ENCODE assay signal across 15 cellular contexts in the genomic region with DNA sequence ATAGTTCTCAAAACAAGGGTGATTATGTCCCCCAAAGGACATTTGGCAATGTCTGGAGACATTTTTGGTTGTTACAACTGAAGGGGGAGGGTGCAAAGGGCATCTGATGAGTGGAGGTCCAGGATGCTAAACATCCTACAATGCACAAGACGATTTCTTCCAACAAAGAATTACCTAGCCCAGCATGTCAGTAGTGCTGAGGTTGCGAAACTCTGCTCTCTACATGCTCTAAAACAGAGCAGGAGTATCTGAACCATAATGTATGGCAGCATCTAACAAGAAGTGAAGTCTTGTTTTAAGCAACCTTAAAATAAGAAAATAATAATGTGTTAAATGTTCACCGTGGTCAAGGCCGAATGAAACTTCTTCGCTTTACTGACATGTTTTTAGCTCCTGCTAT. TPM values are rescaled to one million over a fixed set of nuclear protein-coding genes. Genes with fewer than 3 reads are reported as not detected.
A peak's percentile ranks its signal among the peaks of the same experiment; 100 is the strongest.
DNase-seq lines count a peak whose midpoint lies in the region; ATAC-seq and TF ChIP-seq lines count a peak whose summit lies in the region.
"Had no signal": no experiment of that assay in that cellular context is flagged by ENCODE, and none has a peak within 500 bp of the region (broad histone marks: within the 10 kb centered on the region; RNA-seq: fewer than 3 reads in every experiment).

No MANE protein-coding gene starts in this region.

- peaks cover 3% of the 10 kb centered on the region for H3K36me3 Mint-ChIP-seq in T-helper 17 cell (ENCODE audit: low read depth)

- H3K4me3 ChIP-seq in heart right ventricle, result no peak overlapping the region
- H3K4me3 ChIP-seq in upper lobe of left lung, result no peak overlapping the region
- H3K4me3 ChIP-seq in transverse colon, result no peak overlapping the region
- H3K4me3 ChIP-seq: BLaER1, vagina had no signal

- H3K4me1 ChIP-seq in heart right ventricle, result peaks cover 4 to 52% (median 25%) of the 10 kb centered on the region in 9 donors
- H3K4me1 ChIP-seq in upper lobe of left lung, result peaks cover under 1 to 21% (median 14%) of the 10 kb centered on the region in 4 donors
- H3K4me1 ChIP-seq in transverse colon, result peaks cover 0 to 11% (median 3%) of the 10 kb centered on the region in 4 donors
- H3K4me1 ChIP-seq: foreskin keratinocyte had no signal

- in situ Hi-C loops in transverse colon (cut with MboI; ENCODE audit: low pct_ligation_motif_present in 1 of 4, low pct_unique_long_range_greater_than_20kb in 1 of 4, low sequenced_read_pairs in 3 of 4), result no loop called here

- H3K27ac ChIP-seq in heart right ventricle, result peak overlapping the region in 7 of 10 donors; percentile 36 to 65 (median 57)
- peak overlapping the region in 3 of 4 donors; percentile 43 to 65 (median 62) for H3K27ac ChIP-seq in upper lobe of left lung
- H3K27ac ChIP-seq in transverse colon, result peak overlapping the region in 2 of 4 donors; percentile 7 to 25
- H3K27ac ChIP-seq: BLaER1, foreskin keratinocyte, vagina had no signal

- peaks cover 0 to 87% (median 24%) of the 10 kb centered on the region in 9 donors for H3K36me3 ChIP-seq in heart right ventricle
- H3K36me3 ChIP-seq in upper lobe of left lung, result peaks cover 3 to 59% (median 19%) of the 10 kb centered on the region in 4 donors
- peaks cover 0 to 25% (median 9%) of the 10 kb centered on the region in 4 donors for H3K36me3 ChIP-seq in transverse colon

- H3K27me3 ChIP-seq in heart right ventricle, result no peaks in the 10 kb centered on the region
- no peaks in the 10 kb centered on the region for H3K27me3 ChIP-seq in upper lobe of left lung
- no peaks in the 10 kb centered on the region for H3K27me3 ChIP-seq in transverse colon
- H3K27me3 ChIP-seq: BLaER1, foreskin keratinocyte, vagina had no signal

- ATAC-seq in heart right ventricle, result no peak
- no peak for ATAC-seq in Right ventricle myocardium inferior
- ATAC-seq in T-helper 17 cell, result no peak
- no peak for ATAC-seq in upper lobe of left lung (ENCODE audit: low FRiP score in 2 of 2)
- ATAC-seq: foreskin keratinocyte had no signal

- whole genome bisulfite sequencing in heart right ventricle, 2 donors, result 70 to 79% methylated on average over 5 of the region's 5 CpGs
- 78 to 82% methylated on average over 5 of the region's 5 CpGs for WGBS in upper lobe of left lung, 2 donors
- WGBS in transverse colon (ENCODE audit: low coverage in 1 of 2), 2 donors, result 79 to 90% methylated on average over 5 of the region's 5 CpGs

- DNase-seq in heart right ventricle (no peak), Right ventricle myocardium inferior (ENCODE audit: missing footprints) (no peak), T-helper 17 cell (no peak), fibroblast of peridontal ligament (ENCODE audit: extremely low read depth) (peak; percentile 26), upper lobe of left lung (no peak), NCI-H1048 (lab: John Stamatoyannopoulos, UW) (no peak), NCI-H748 treated with DMSO at 0.1 percent for 48 hours (lab: John Stamatoyannopoulos, UW) (no peak), transverse colon (no peak)
- DNase-seq: activated CD4-positive, CD25-positive, alpha-beta regulatory T cell; foreskin keratinocyte; NCI-H1417 treated with DMSO at 0.1 percent for 48 hours; stimulated activated CD4-positive, alpha-beta T cell treated with anti-CD3 and anti-CD28 coated beads, Interleukin-2, amount 100 ng/mL, for 24 hours; SW 1271 had no signal

- intact Hi-C loops in heart right ventricle (cut with DNase I) (loop anchor here in 1 of 10 donors (10.0 kb wide), 1 partner anchor 1607 kb away; the partner anchor contains the start of gene SELENOT), Right ventricle myocardium inferior (cut with DNase I) (no loop called here), transverse colon (cut with DNase I; ENCODE audit: low total_unique reads) (no loop called here)

- H3K27me3 Mint-ChIP-seq in T-helper 17 cell, result no peaks in the 10 kb centered on the region

- H3K27ac Mint-ChIP-seq in T-helper 17 cell, result peak overlapping the region; percentile 86

- H3K4me3 Mint-ChIP-seq in T-helper 17 cell, result no peak overlapping the region

- H3K4me1 Mint-ChIP-seq in T-helper 17 cell, result peaks cover 30% of the 10 kb centered on the region

- TF ChIP-seq EP300 in upper lobe of left lung (IDR thresholded peaks at IDR 0.05) (no peak), transverse colon (IDR thresholded peaks at IDR 0.05; ENCODE audit: low read depth) (no peak)

- H3K9me3 ChIP-seq in heart right ventricle (no peaks in the 10 kb centered on the region), T-helper 17 cell (ENCODE audit: control insufficient read depth, low read length, poor library complexity, severe bottlenecking) (no peaks in the 10 kb centered on the region), upper lobe of left lung (no peaks in the 10 kb centered on the region), transverse colon (no peaks in the 10 kb centered on the region)
- H3K9me3 ChIP-seq: BLaER1, vagina had no signal

- TF ChIP-seq CTCF in heart right ventricle (IDR thresholded peaks at IDR 0.05) (no peak), upper lobe of left lung (IDR thresholded peaks at IDR 0.05) (no peak), transverse colon (IDR thresholded peaks at IDR 0.05) (no peak)

- no peak for TF ChIP-seq POLR2A in upper lobe of left lung (IDR thresholded peaks at IDR 0.05)
- TF ChIP-seq POLR2A in transverse colon (IDR thresholded peaks at IDR 0.05), result no peak

RNA-seq across cellular contexts. Expression of gene GYG1, which starts 7.0 kb away (rescaled TPM):
- total RNA-seq in heart right ventricle (100 to 1,000 TPM; 126 to 210 (median 157) TPM), Right ventricle myocardium inferior (202 TPM), T-helper 17 cell (10 to 100 TPM; 22.3 to 27.4 TPM), upper lobe of left lung (10 to 100 TPM; 10.5 to 48.6 (median 31.5) TPM), transverse colon (10 to 100 TPM; 19.8 to 89.8 (median 35.3) TPM)
- polyA plus RNA-seq in heart right ventricle, result 100 to 1,000 TPM in 1 of 2 donors, 10 to 100 TPM in 1; 56.5 to 156 TPM
